27 cellular contexts compared by ENCODE assay signal in the genomic region with DNA sequence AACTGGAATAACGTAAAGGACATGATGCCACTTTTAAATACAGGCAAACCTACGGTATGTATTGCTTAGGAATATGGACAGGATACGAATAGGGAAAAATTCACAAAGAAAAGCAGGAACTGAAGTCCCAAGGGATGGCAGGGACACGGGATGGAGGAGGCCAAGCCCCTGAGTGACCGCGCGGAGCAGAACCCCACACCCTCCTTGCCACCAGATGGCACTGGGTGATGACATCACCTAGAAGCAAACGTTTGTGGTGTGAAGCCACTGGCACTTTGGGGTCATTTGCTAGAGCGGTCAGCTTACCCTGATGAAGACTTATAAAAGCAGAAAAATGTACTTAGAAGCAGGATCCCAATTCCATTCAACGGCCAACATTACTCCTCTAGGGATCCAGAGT. TPM values are rescaled to one million over a fixed set of nuclear protein-coding genes. Genes with fewer than 3 reads are reported as not detected.
DNase-seq lines count a peak whose midpoint lies in the region; ATAC-seq and TF ChIP-seq lines count a peak whose summit lies in the region.
"Had no signal": no experiment of that assay in that cellular context is flagged by ENCODE, and none has a peak within 500 bp of the region (broad histone marks: within the 10 kb centered on the region; RNA-seq: fewer than 3 reads in every experiment).

No MANE protein-coding gene starts in this region.

- no peak overlapping the region for H3K4me3 ChIP-seq in HEK293 (ENCODE audit: low read depth, low read length)
- no peak overlapping the region for H3K4me3 ChIP-seq in heart left ventricle
- H3K4me3 ChIP-seq: GM23248, skin epidermis, upper lobe of left lung had no signal

- TF ChIP-seq POLR2A in heart left ventricle (IDR thresholded peaks at IDR 0.05): no peak

- CTCF ChIA-PET in HEK293 (lab: Yijun Ruan, JAX): interaction anchor here (0.5 to 0.6 kb wide), 2 partner anchors 19 to 122 kb away, joined by 3 read pairs; no protein-coding TSS in a partner anchor

- intact Hi-C loops in heart left ventricle (cut with DNase I): no loop called here

- ATAC-seq in heart left ventricle: no peak
- ATAC-seq: left ventricle myocardium superior; stimulated activated naive B cell treated with anti-CD40 and anti-IgM and Interleukin-4, amounts not matched to agents 10 μg/mL and 1 μg/mL and 100 μg/mL, for 72 hours had no signal

- H3K4me1 ChIP-seq in HEK293 (ENCODE audit: control insufficient read depth, insufficient read depth, low read length): no peaks in the 10 kb centered on the region
- no peaks in the 10 kb centered on the region for H3K4me1 ChIP-seq in heart left ventricle
- H3K4me1 ChIP-seq: upper lobe of left lung had no signal

- POLR2A ChIA-PET in HEK293 (lab: Yijun Ruan, JAX): no interaction called here

- WGBS in heart left ventricle, 4 donors: 67 to 72% (median 70%) methylated on average over 10 of the region's 10 CpGs

- H3K27me3 ChIP-seq in heart left ventricle: no peaks in the 10 kb centered on the region
- H3K27me3 ChIP-seq: upper lobe of left lung had no signal

- H3K9me3 ChIP-seq in HEK293 (ENCODE audit: control insufficient read depth, insufficient read depth, low read depth, low read length) (no peaks in the 10 kb centered on the region), heart left ventricle (no peaks in the 10 kb centered on the region)
- H3K9me3 ChIP-seq: upper lobe of left lung had no signal

- DNase-seq in COLO668 (lab: John Stamatoyannopoulos, UW; ENCODE audit: unreplicated experiment) (peak; percentile 11), dermis blood vessel endothelial cell (peak; percentile 19), midbrain (lab: John Stamatoyannopoulos, UW) (peak; percentile 20), NCI-H1105 (lab: John Stamatoyannopoulos, UW) (no peak), DMS114 treated with DMSO at 0.1 percent for 48 hours (lab: John Stamatoyannopoulos, UW; ENCODE audit: unreplicated experiment) (no peak), heart left ventricle (no peak), NCI-H187 treated with DMSO at 0.1 percent for 48 hours (lab: John Stamatoyannopoulos, UW) (no peak)
- DNase-seq: activated CD4-positive, alpha-beta T cell treated with anti-CD3 and anti-CD28 coated beads for 48 hours; activated CD8-positive, alpha-beta memory T cell treated with anti-CD3 and anti-CD28 coated beads for 24 hours; amniotic stem cell; Calu3; effector CD4-positive, alpha-beta T cell; GM23248; kidney; left ventricle myocardium superior; naive B cell; NCI-H1417 treated with DMSO at 0.1 percent for 48 hours; NCI-H2081 treated with DMSO at 0.1 percent for 48 hours; NCI-H226; NCI-H69; occipital lobe; SIG-M5; stimulated activated naive B cell treated with anti-CD40 and anti-IgM and Interleukin-4, amounts not matched to agents 10 μg/mL and 1 μg/mL and 100 μg/mL, for 72 hours had no signal

- TF ChIP-seq CTCF in HEK293 (tag by site-specific recombination; IDR thresholded peaks at IDR 0.05) (no peak), heart left ventricle (IDR thresholded peaks at IDR 0.05) (no peak)

- H3K36me3 ChIP-seq in HEK293 (ENCODE audit: control insufficient read depth in 2 of 2, insufficient read depth in 1 of 2, low read length in 2 of 2) (peaks cover 27 to 79% of the 10 kb centered on the region in 2 experiments), heart left ventricle (peaks cover 0 to 96% (median 87%) of the 10 kb centered on the region in 9 donors)

- H3K27ac ChIP-seq in HEK293 (ENCODE audit: extremely low read depth, low read depth, low read length): no peak overlapping the region
- H3K27ac ChIP-seq in heart left ventricle: no peak overlapping the region
- H3K27ac ChIP-seq: GM23248, KMS-11, skin epidermis, upper lobe of left lung had no signal

TF ChIP-seq in HEK293, 187 proteins besides CTCF, POLR2A, EP300 and RAD21:
- TF ChIP-seq, protein P1, sequence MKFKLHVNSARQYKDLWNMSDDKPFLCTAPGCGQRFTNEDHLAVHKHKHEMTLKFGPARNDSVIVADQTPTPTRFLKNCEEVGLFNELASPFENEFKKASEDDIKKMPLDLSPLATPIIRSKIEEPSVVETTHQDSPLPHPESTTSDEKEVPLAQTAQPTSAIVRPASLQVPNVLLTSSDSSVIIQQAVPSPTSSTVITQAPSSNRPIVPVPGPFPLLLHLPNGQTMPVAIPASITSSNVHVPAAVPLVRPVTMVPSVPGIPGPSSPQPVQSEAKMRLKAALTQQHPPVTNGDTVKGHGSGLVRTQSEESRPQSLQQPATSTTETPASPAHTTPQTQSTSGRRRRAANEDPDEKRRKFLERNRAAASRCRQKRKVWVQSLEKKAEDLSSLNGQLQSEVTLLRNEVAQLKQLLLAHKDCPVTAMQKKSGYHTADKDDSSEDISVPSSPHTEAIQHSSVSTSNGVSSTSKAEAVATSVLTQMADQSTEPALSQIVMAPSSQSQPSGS (tag by site-specific recombination; IDR thresholded peaks at IDR 0.05; ENCODE audit: low read depth): 0 out of 2 replicates have a peak, but pooled peaks have one; percentile 21
- no peak for TF ChIP-seq ZNF701 (tag by site-specific recombination; IDR thresholded peaks at IDR 0.05)

RNA-seq across cellular contexts. Expression of gene DHX37, which starts 9.4 kb away (rescaled TPM):
- total RNA-seq in dermis blood vessel endothelial cell (14.6 and 24.8 TPM in 2 replicates), heart left ventricle (10 to 100 TPM in 3 of 9 donors, 1 to 10 TPM in 6; 3.7 to 13.0 (median 7.1) TPM)
- polyA plus RNA-seq in heart left ventricle: 10 to 100 TPM in 1 of 2 donors, 1 to 10 TPM in 1; 3.6 to 18.7 TPM

RNA-seq across cellular contexts. Expression of gene BRI3BP, which starts 13.9 kb away (rescaled TPM):
- 3.9 and 9.4 TPM in 2 replicates for total RNA-seq in dermis blood vessel endothelial cell
- total RNA-seq in heart left ventricle: 1 to 10 TPM; 2.0 to 5.3 (median 3.8) TPM
- polyA plus RNA-seq in heart left ventricle: 1 to 10 TPM; 1.1 to 3.5 TPM

Comparison
In these comparisons a context has a peak if more than half of its experiments do, and no peak if none do; other contexts are left out.
1. DNase-seq: peak in COLO668 (single experiment), dermis blood vessel endothelial cell (single experiment) and midbrain (single experiment); none in NCI-H1105 (single experiment), DMS114 treated with DMSO at 0.1 percent for 48 hours (single experiment), heart left ventricle (0 of 5) and NCI-H187 treated with DMSO at 0.1 percent for 48 hours (single experiment).